In the genomic region with DNA sequence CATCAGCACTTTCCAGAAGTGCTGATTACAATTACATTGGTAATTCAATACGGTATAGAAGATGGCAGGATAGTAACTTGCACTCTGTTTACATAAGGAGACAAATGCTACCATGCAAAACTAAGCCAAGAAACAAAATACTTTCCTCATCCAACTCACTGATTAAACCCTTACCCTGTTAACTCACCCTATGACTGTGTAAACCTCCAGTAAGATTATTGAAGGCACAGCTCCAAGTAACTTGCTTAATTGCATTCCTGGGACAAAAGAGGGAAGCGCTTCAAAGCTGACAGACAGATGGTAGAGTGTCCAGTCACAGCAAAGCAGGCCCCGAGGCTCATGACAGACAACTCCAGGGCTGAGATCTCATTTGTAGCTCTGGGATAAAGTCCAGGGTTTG, we compare ENCODE assay signal across 1 cellular context.
A peak's percentile ranks its signal among the peaks of the same experiment; 100 is the strongest.
TF ChIP-seq lines count a peak whose summit lies in the region.

No MANE protein-coding gene starts in this region.

TF ChIP-seq in SK-N-SH, 30 proteins besides CTCF, POLR2A, EP300 and RAD21 (continued from another document):
- TF ChIP-seq, protein P1, sequence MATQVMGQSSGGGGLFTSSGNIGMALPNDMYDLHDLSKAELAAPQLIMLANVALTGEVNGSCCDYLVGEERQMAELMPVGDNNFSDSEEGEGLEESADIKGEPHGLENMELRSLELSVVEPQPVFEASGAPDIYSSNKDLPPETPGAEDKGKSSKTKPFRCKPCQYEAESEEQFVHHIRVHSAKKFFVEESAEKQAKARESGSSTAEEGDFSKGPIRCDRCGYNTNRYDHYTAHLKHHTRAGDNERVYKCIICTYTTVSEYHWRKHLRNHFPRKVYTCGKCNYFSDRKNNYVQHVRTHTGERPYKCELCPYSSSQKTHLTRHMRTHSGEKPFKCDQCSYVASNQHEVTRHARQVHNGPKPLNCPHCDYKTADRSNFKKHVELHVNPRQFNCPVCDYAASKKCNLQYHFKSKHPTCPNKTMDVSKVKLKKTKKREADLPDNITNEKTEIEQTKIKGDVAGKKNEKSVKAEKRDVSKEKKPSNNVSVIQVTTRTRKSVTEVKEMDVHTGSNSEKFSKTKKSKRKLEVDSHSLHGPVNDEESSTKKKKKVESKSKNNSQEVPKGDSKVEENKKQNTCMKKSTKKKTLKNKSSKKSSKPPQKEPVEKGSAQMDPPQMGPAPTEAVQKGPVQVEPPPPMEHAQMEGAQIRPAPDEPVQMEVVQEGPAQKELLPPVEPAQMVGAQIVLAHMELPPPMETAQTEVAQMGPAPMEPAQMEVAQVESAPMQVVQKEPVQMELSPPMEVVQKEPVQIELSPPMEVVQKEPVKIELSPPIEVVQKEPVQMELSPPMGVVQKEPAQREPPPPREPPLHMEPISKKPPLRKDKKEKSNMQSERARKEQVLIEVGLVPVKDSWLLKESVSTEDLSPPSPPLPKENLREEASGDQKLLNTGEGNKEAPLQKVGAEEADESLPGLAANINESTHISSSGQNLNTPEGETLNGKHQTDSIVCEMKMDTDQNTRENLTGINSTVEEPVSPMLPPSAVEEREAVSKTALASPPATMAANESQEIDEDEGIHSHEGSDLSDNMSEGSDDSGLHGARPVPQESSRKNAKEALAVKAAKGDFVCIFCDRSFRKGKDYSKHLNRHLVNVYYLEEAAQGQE (IDR thresholded peaks at IDR 0.05; ENCODE audit: low read depth, low read length): no peak
- no peak for TF ChIP-seq FOSL2 (IDR thresholded peaks at IDR 0.05; ENCODE audit: borderline replicate concordance, low read depth)
- no peak for TF ChIP-seq CHD2 (IDR thresholded peaks at IDR 0.05; ENCODE audit: low read length, partially characterized antibody)
- no peak for TF ChIP-seq POLR2AphosphoS5 (IDR thresholded peaks at IDR 0.05; ENCODE audit: low read depth, low read length)
- peak; percentile 44; the same call in 1 of the 2 replicates for TF ChIP-seq FOXJ3 (CRISPR knock-in tag; IDR thresholded peaks at IDR 0.05)
